17 cellular contexts compared by ENCODE assay signal in the genomic region with DNA sequence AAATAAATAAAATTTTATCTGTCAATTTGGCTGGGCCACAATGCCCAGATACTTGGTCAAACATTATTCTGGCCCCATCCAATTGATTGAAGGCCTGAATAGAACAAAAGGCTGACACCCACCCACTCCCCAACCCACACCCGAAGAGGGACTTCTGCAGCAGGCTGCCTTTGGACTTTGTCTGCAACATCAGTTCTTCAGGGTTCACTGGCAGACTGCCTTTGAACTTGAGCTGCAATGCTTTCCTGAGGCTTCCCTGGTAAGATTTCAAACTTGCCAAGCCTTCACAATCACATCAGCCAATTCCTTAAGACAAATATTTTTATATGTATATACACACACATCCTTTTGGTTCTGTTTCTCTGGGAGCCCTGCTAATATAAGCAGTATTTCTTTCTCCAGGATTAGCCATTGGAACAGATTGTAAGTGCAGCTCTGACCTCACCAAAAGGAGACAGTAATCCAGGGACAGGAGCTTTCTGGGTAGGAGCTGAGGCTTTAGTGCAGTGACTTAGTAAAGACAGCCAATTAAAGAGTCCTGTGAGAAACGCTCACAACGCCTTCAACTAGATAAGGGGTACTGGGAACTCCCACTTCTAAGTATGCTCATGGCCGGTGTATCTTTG. TPM values are rescaled to one million over a fixed set of nuclear protein-coding genes. Genes with fewer than 3 reads are reported as not detected.
A peak's percentile ranks its signal among the peaks of the same experiment; 100 is the strongest.
DNase-seq lines count a peak whose midpoint lies in the region; TF ChIP-seq lines count a peak whose summit lies in the region.
"Had no signal": no experiment of that assay in that cellular context is flagged by ENCODE, and none has a peak within 500 bp of the region (broad histone marks: within the 10 kb centered on the region; RNA-seq: fewer than 3 reads in every experiment).

No MANE protein-coding gene starts in this region.

- H3K27ac ChIP-seq in HL-60 (replicated peaks) = 0 out of 2 replicates have a peak overlapping the region, but pooled peaks have one; percentile 9
- peak overlapping the region; percentile 87 for H3K27ac ChIP-seq in smooth muscle cell (ENCODE audit: low read depth)
- H3K27ac ChIP-seq: C4-2B had no signal

- H2AFZ ChIP-seq in smooth muscle cell (ENCODE audit: low read depth) = no peak overlapping the region

- no peaks in the 10 kb centered on the region for H3K9me3 ChIP-seq in smooth muscle cell (replicated peaks; ENCODE audit: low read depth)

- TF ChIP-seq CTCF in HL-60 (IDR thresholded peaks at IDR 0.05; ENCODE audit: insufficient read depth, low read length) (no peak), smooth muscle cell (IDR thresholded peaks at IDR 0.05; ENCODE audit: borderline replicate concordance, insufficient read depth, poor library complexity, severe bottlenecking) (no peak)

- no peak overlapping the region for H3K4me2 ChIP-seq in smooth muscle cell

- peaks cover 70% of the 10 kb centered on the region for H3K4me1 Mint-ChIP-seq in activated T-helper 1 cell treated with anti-CD3 and anti-CD28 coated beads, Interleukin-12 subunit alpha, Interleukin-12 subunit beta, Interleukin-2, Interleukin-4 antibody, amounts not matched to agents 30 ng/mL and 10 ng/mL and 1 ng/mL, durations not matched to agents 14 hours and 24 hours and 36 hours (ENCODE audit: low read depth)
- peaks cover 29 to 32% of the 10 kb centered on the region in 2 donors for H3K4me1 Mint-ChIP-seq in immature natural killer cell

- no peaks in the 10 kb centered on the region for H3F3A ChIP-seq in smooth muscle cell (ENCODE audit: low read depth)

- intact Hi-C loops in activated T-helper 1 cell treated with anti-CD3 and anti-CD28 coated beads, Interleukin-12 subunit alpha, Interleukin-12 subunit beta, Interleukin-2, Interleukin-4 antibody, amounts not matched to agents 30 ng/mL and 10 ng/mL and 1 ng/mL, durations not matched to agents 14 hours and 24 hours and 36 hours (cut with micrococcal nuclease) = loop anchor here (5.0 kb wide), 2 partner anchors 849 to 1469 kb away; no protein-coding TSS in a partner anchor

- H3K27me3 ChIP-seq in HL-60 (ENCODE audit: insufficient read depth, poor library complexity, severe bottlenecking) = no peaks in the 10 kb centered on the region
- H3K27me3 ChIP-seq in smooth muscle cell (ENCODE audit: low read depth) = no peaks in the 10 kb centered on the region

- H3K79me2 ChIP-seq in smooth muscle cell (ENCODE audit: low read depth) = no peaks in the 10 kb centered on the region

- no peaks in the 10 kb centered on the region for H3K4me1 ChIP-seq in smooth muscle cell (ENCODE audit: low read depth)

- no peak overlapping the region for H3K9ac ChIP-seq in smooth muscle cell (ENCODE audit: low read depth)

- peaks cover 3% of the 10 kb centered on the region for H3K9me3 Mint-ChIP-seq in activated T-helper 1 cell treated with anti-CD3 and anti-CD28 coated beads, Interleukin-12 subunit alpha, Interleukin-12 subunit beta, Interleukin-2, Interleukin-4 antibody, amounts not matched to agents 30 ng/mL and 10 ng/mL and 1 ng/mL, durations not matched to agents 14 hours and 24 hours and 36 hours
- no peaks in the 10 kb centered on the region for H3K9me3 Mint-ChIP-seq in immature natural killer cell
- H3K9me3 Mint-ChIP-seq: activated T-helper 17 cell treated with anti-CD3 and anti-CD28 coated beads, Interleukin-2, amount 50 U/mL, for 72 hours had no signal

- WGBS in smooth muscle cell (ENCODE audit: low lambda C conversion rate) = 39% methylated on average over 4 of the region's 4 CpGs

- H3K36me3 Mint-ChIP-seq in activated T-helper 1 cell treated with anti-CD3 and anti-CD28 coated beads, Interleukin-12 subunit alpha, Interleukin-12 subunit beta, Interleukin-2, Interleukin-4 antibody, amounts not matched to agents 30 ng/mL and 10 ng/mL and 1 ng/mL, durations not matched to agents 14 hours and 24 hours and 36 hours (ENCODE audit: low read depth) = peaks cover 46% of the 10 kb centered on the region
- H3K36me3 Mint-ChIP-seq in immature natural killer cell = peaks cover 7 to 13% (median 9%) of the 10 kb centered on the region in 3 donors

- no peaks in the 10 kb centered on the region for H4K20me1 ChIP-seq in smooth muscle cell (ENCODE audit: low read depth)

- no peak overlapping the region for H3K4me3 Mint-ChIP-seq in activated T-helper 1 cell treated with anti-CD3 and anti-CD28 coated beads, Interleukin-12 subunit alpha, Interleukin-12 subunit beta, Interleukin-2, Interleukin-4 antibody, amounts not matched to agents 30 ng/mL and 10 ng/mL and 1 ng/mL, durations not matched to agents 14 hours and 24 hours and 36 hours
- no peak overlapping the region for H3K4me3 Mint-ChIP-seq in immature natural killer cell

- DNase-seq in HL-60 (ENCODE audit: low read depth in 1 of 2, low spot score in 1 of 2) (no peak), immature natural killer cell (no peak), smooth muscle cell (lab: John Stamatoyannopoulos, UW; ENCODE audit: unreplicated experiment) (no peak), NCI-H2227 treated with DMSO at 0.1 percent for 48 hours (lab: John Stamatoyannopoulos, UW) (no peak), COR-L47 (lab: John Stamatoyannopoulos, UW) (no peak), NCI-H526 (lab: John Stamatoyannopoulos, UW) (no peak)
- DNase-seq in activated T-helper 1 cell treated with anti-CD3 and anti-CD28 coated beads, Interleukin-12 subunit alpha, Interleukin-12 subunit beta, Interleukin-2, Interleukin-4 antibody, amounts not matched to agents 30 ng/mL and 10 ng/mL and 1 ng/mL, durations not matched to agents 14 hours and 24 hours and 36 hours (ENCODE audit: low spot score) = no peak
- DNase-seq in activated naive CD4-positive, alpha-beta T cell (lab: John Stamatoyannopoulos, UW) = no peak
- DNase-seq: anterior cingulate cortex, foreskin fibroblast, Kasumi-1, left ventricle myocardium superior, NCI-H1436, SHP77 treated with DMSO at 0.1 percent for 48 hours, T-helper 9 cell had no signal

- H3K36me3 ChIP-seq in smooth muscle cell (ENCODE audit: low read depth) = no peaks in the 10 kb centered on the region

- H3K27ac Mint-ChIP-seq in activated T-helper 1 cell treated with anti-CD3 and anti-CD28 coated beads, Interleukin-12 subunit alpha, Interleukin-12 subunit beta, Interleukin-2, Interleukin-4 antibody, amounts not matched to agents 30 ng/mL and 10 ng/mL and 1 ng/mL, durations not matched to agents 14 hours and 24 hours and 36 hours = peak overlapping the region; percentile 42
- H3K27ac Mint-ChIP-seq in immature natural killer cell = peak overlapping the region; percentile 11 to 96 (median 74)

- no peaks in the 10 kb centered on the region for H3K27me3 Mint-ChIP-seq in activated T-helper 1 cell treated with anti-CD3 and anti-CD28 coated beads, Interleukin-12 subunit alpha, Interleukin-12 subunit beta, Interleukin-2, Interleukin-4 antibody, amounts not matched to agents 30 ng/mL and 10 ng/mL and 1 ng/mL, durations not matched to agents 14 hours and 24 hours and 36 hours (ENCODE audit: insufficient read depth)
- H3K27me3 Mint-ChIP-seq in immature natural killer cell (ENCODE audit: low read depth in 3 of 3) = peaks cover 0 to 1% (median 0%) of the 10 kb centered on the region in 3 donors
- H3K27me3 Mint-ChIP-seq: activated T-helper 17 cell treated with anti-CD3 and anti-CD28 coated beads, Interleukin-2, amount 50 U/mL, for 72 hours had no signal

- H3K4me3 ChIP-seq in HL-60 (replicated peaks; ENCODE audit: insufficient read depth, low read length) = no peak overlapping the region
- no peak overlapping the region for H3K4me3 ChIP-seq in smooth muscle cell

RNA-seq across cellular contexts. Expression of gene KMT2E, which starts 55.6 kb away (rescaled TPM):
- total RNA-seq in activated T-helper 1 cell treated with anti-CD3 and anti-CD28 coated beads, Interleukin-12 subunit alpha, Interleukin-12 subunit beta, Interleukin-2, Interleukin-4 antibody, amounts not matched to agents 30 ng/mL and 10 ng/mL and 1 ng/mL, durations not matched to agents 14 hours and 24 hours and 36 hours = 114 and 130 TPM in 2 replicates
- polyA plus RNA-seq in immature natural killer cell (100 to 1,000 TPM in 2 of 3 donors, 10 to 100 TPM in 1; 74.3 to 234 (median 114) TPM), smooth muscle cell (88.1 and 106 TPM in 2 replicates)
- 64.4 and 77.3 TPM in 2 replicates for total RNA-seq in smooth muscle cell
